1 cellular context compared by ENCODE assay signal in genomic region chr4:60611762-60612496, GRCh38.
TF ChIP-seq lines count a peak whose summit lies in the region.

No MANE protein-coding gene starts in this region.

TF ChIP-seq in GM23338, 12 proteins besides CTCF, POLR2A, EP300 and RAD21:
- TF ChIP-seq ZNF462 (CRISPR knock-in tag; IDR thresholded peaks at IDR 0.05) (no peak), ZNF331 (CRISPR knock-in tag; IDR thresholded peaks at IDR 0.05; ENCODE audit: low read depth) (no peak), STAT1 (IDR thresholded peaks at IDR 0.05; ENCODE audit: unreplicated experiment) (no peak), ZNF114 (CRISPR knock-in tag; IDR thresholded peaks at IDR 0.05) (no peak)
- TF ChIP-seq, protein P1, sequence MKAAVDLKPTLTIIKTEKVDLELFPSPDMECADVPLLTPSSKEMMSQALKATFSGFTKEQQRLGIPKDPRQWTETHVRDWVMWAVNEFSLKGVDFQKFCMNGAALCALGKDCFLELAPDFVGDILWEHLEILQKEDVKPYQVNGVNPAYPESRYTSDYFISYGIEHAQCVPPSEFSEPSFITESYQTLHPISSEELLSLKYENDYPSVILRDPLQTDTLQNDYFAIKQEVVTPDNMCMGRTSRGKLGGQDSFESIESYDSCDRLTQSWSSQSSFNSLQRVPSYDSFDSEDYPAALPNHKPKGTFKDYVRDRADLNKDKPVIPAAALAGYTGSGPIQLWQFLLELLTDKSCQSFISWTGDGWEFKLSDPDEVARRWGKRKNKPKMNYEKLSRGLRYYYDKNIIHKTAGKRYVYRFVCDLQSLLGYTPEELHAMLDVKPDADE (IDR thresholded peaks at IDR 0.05): no peak
